In genomic region chr11:112759418-112759817, GRCh38 we compare ENCODE assay signal across 29 cellular contexts.
"Had no signal": no experiment of that assay in that cellular context is flagged by ENCODE, and none has a peak within 500 bp of the region (broad histone marks: within the 10 kb centered on the region; RNA-seq: fewer than 3 reads in every experiment).

No MANE protein-coding gene starts in this region.

- H3K9me3 ChIP-seq: SJSA1 had no signal

- H3K9me3 Mint-ChIP-seq: activated naive CD4-positive, alpha-beta T cell treated with anti-CD3 and anti-CD28 coated beads, Interleukin-2, amount 50 U/mL, for 72 hours; activated naive CD8-positive, alpha-beta T cell treated with anti-CD3 and anti-CD28 coated beads, Interleukin-2, amount 50 U/mL, for 24 hours; activated T-cell treated with anti-CD3 and anti-CD28 coated beads, Interleukin-2, amount 50 U/mL, for 24 hours; activated T-helper 1 cell treated with anti-CD3 and anti-CD28 coated beads, Interleukin-12 subunit alpha, Interleukin-12 subunit beta, Interleukin-2, Interleukin-4 antibody, amounts not matched to agents 30 ng/mL and 10 ng/mL and 1 ng/mL, durations not matched to agents 14 hours and 24 hours and 36 hours; brain; T-helper 1 cell treated with Interleukin-12 subunit alpha and Interleukin-12 subunit beta and Interleukin-4 antibody, amounts not matched to agents 30 μg/mL and 1 μg/mL, for 36 hours had no signal

- H3K4me3 ChIP-seq: K562, SJSA1 had no signal

- H3K36me3 Mint-ChIP-seq: activated CD8-positive, alpha-beta memory T cell treated with anti-CD3 and anti-CD28 coated beads, Interleukin-2, amount 10 ng/mL, durations not matched to agents 7 days and 5 days; activated naive CD4-positive, alpha-beta T cell treated with anti-CD3 and anti-CD28 coated beads, Interleukin-2, amount 50 U/mL, for 72 hours; brain; WTC11 had no signal

- H3K27me3 Mint-ChIP-seq: activated naive CD8-positive, alpha-beta T cell treated with anti-CD3 and anti-CD28 coated beads, Interleukin-2, amount 50 U/mL, for 24 hours had no signal

- ATAC-seq: activated CD8-positive, alpha-beta memory T cell treated with anti-CD3 and anti-CD28 coated beads, Interleukin-2, amount 10 ng/mL, durations not matched to agents 7 days and 5 days; activated naive CD4-positive, alpha-beta T cell treated with anti-CD3 and anti-CD28 coated beads, Interleukin-2, amount 50 U/mL, for 72 hours; activated naive CD8-positive, alpha-beta T cell treated with anti-CD3 and anti-CD28 coated beads, Interleukin-2, amount 50 U/mL, for 24 hours; K562; SK-N-SH treated with all-trans-retinoic acid at 6 μM for 48 hours; WTC11 had no signal

- H3K27ac Mint-ChIP-seq: activated CD8-positive, alpha-beta memory T cell treated with anti-CD3 and anti-CD28 coated beads, Interleukin-2, amount 10 ng/mL, durations not matched to agents 7 days and 5 days; activated naive CD4-positive, alpha-beta T cell treated with anti-CD3 and anti-CD28 coated beads, Interleukin-2, amount 50 U/mL, for 72 hours; activated naive CD8-positive, alpha-beta T cell treated with anti-CD3 and anti-CD28 coated beads, Interleukin-2, amount 50 U/mL, for 24 hours; activated T-cell treated with anti-CD3 and anti-CD28 coated beads, Interleukin-2, amount 50 U/mL, for 24 hours; activated T-helper 1 cell treated with anti-CD3 and anti-CD28 coated beads, Interleukin-12 subunit alpha, Interleukin-12 subunit beta, Interleukin-2, Interleukin-4 antibody, amounts not matched to agents 30 ng/mL and 10 ng/mL and 1 ng/mL, durations not matched to agents 14 hours and 24 hours and 36 hours; T-helper 1 cell treated with Interleukin-12 subunit alpha and Interleukin-12 subunit beta and Interleukin-4 antibody, amounts not matched to agents 30 μg/mL and 1 μg/mL, for 36 hours; WTC11 had no signal

- H3K36me3 ChIP-seq: SJSA1 had no signal

- H3K4me1 Mint-ChIP-seq: activated CD8-positive, alpha-beta memory T cell treated with anti-CD3 and anti-CD28 coated beads, Interleukin-2, amount 10 ng/mL, durations not matched to agents 7 days and 5 days; activated naive CD8-positive, alpha-beta T cell treated with anti-CD3 and anti-CD28 coated beads, Interleukin-2, amount 50 U/mL, for 24 hours; WTC11 had no signal

- H3K4me1 ChIP-seq: SJSA1 had no signal

- H3K27ac ChIP-seq: SJSA1 had no signal

- H3K4me3 Mint-ChIP-seq: activated CD8-positive, alpha-beta memory T cell treated with anti-CD3 and anti-CD28 coated beads, Interleukin-2, amount 10 ng/mL, durations not matched to agents 7 days and 5 days; activated naive CD8-positive, alpha-beta T cell treated with anti-CD3 and anti-CD28 coated beads, Interleukin-2, amount 50 U/mL, for 24 hours; activated T-cell treated with anti-CD3 and anti-CD28 coated beads, Interleukin-2, amount 50 U/mL, for 24 hours; activated T-helper 1 cell treated with anti-CD3 and anti-CD28 coated beads, Interleukin-12 subunit alpha, Interleukin-12 subunit beta, Interleukin-2, Interleukin-4 antibody, amounts not matched to agents 30 ng/mL and 10 ng/mL and 1 ng/mL, durations not matched to agents 14 hours and 24 hours and 36 hours; brain; T-helper 1 cell treated with Interleukin-12 subunit alpha and Interleukin-12 subunit beta and Interleukin-4 antibody, amounts not matched to agents 30 μg/mL and 1 μg/mL, for 36 hours; WTC11 had no signal

- DNase-seq: activated CD4-positive, alpha-beta T cell treated with anti-CD3 and anti-CD28 coated beads for 48 hours; activated CD4-positive, alpha-beta T cell treated with anti-CD3 and anti-CD28 coated beads, Interleukin-2, amount 50 U/mL, for 4 hours; activated CD4-positive, CD25-positive, alpha-beta regulatory T cell treated with anti-CD3 and anti-CD28 coated beads, Interleukin-2, amount 50 U/mL, for 72 hours; activated CD8-positive, alpha-beta memory T cell treated with anti-CD3 and anti-CD28 coated beads, Interleukin-2, amount 10 ng/mL, durations not matched to agents 7 days and 5 days; activated effector memory CD4-positive, alpha-beta T cell treated with Interleukin-2 at 50 U/mL for 16 hours; activated naive CD4-positive, alpha-beta T cell; activated naive CD8-positive, alpha-beta T cell treated with anti-CD3 and anti-CD28 coated beads, Interleukin-2, amount 50 U/mL, for 24 hours; activated T-cell treated with anti-CD3 and anti-CD28 coated beads, Interleukin-2, amount 50 U/mL, for 24 hours; amniotic stem cell; Karpas-422; MM.1S; NCI-H1105; NCI-H1436; NCI-H1694 treated with DMSO at 0.1 percent for 48 hours; NCI-H2081 treated with DMSO at 0.1 percent for 48 hours; NCI-H2171; NCI-H2227 treated with DMSO at 0.1 percent for 48 hours; NCI-H446 treated with DMSO at 0.1 percent for 48 hours; NCI-H526 treated with DMSO at 0.1 percent for 48 hours; RPMI8226; SHP77 had no signal

- H3K27me3 ChIP-seq: SJSA1 had no signal
